In genomic region chr3:56694852-56695563, GRCh38 we compare ENCODE assay signal across 14 cellular contexts. TPM values are rescaled to one million over a fixed set of nuclear protein-coding genes. Genes with fewer than 3 reads are reported as not detected.
DNase-seq lines count a peak whose midpoint lies in the region; ATAC-seq lines count a peak whose summit lies in the region.
"Had no signal": no experiment of that assay in that cellular context is flagged by ENCODE, and none has a peak within 500 bp of the region (broad histone marks: within the 10 kb centered on the region; RNA-seq: fewer than 3 reads in every experiment).

No MANE protein-coding gene starts in this region.

- ATAC-seq in left ventricle myocardium superior (peak; percentile 41), HG02885 (IDR thresholded peaks at IDR 0.05; ENCODE audit: poor library complexity, unreplicated experiment) (no peak)
- peak; percentile 78 for ATAC-seq in central memory CD8-positive, alpha-beta T cell (replicated peaks; ENCODE audit: extremely low read depth, poor library complexity, severe bottlenecking)

- no peaks in the 10 kb centered on the region for H3K9me3 Mint-ChIP-seq in central memory CD8-positive, alpha-beta T cell

- intact Hi-C loops in left ventricle myocardium superior (cut with micrococcal nuclease): no loop called here
- intact Hi-C loops in cardiac septum (cut with DNase I): no loop called here

- H4K8ac ChIP-seq in mesendoderm (ENCODE audit: low read depth, low read length): no peak overlapping the region

- no peak overlapping the region for H3K9ac ChIP-seq in mesendoderm (ENCODE audit: low read length)

- H3K56ac ChIP-seq in mesendoderm (ENCODE audit: low read length): no peak overlapping the region

- H2BK15ac ChIP-seq in mesendoderm (replicated peaks; ENCODE audit: low read depth): no peak overlapping the region

- no peak for DNase-seq in left ventricle myocardium superior
- DNase-seq in cardiac septum (ENCODE audit: low spot score): no peak
- DNase-seq in OCI-M1 (lab: John Stamatoyannopoulos, UW): peak; percentile 8
- no peak for DNase-seq in central memory CD8-positive, alpha-beta T cell (ENCODE audit: low spot score in 2 of 2)
- DNase-seq in superior temporal gyrus (ENCODE audit: extremely low spot score): peak; percentile 45
- DNase-seq in NCI-H446 (lab: John Stamatoyannopoulos, UW): no peak
- no peak for DNase-seq in mesendoderm
- DNase-seq: activated CD4-positive, alpha-beta T cell treated with anti-CD3 and anti-CD28 coated beads, Interleukin-2, amount 50 U/mL, for 4 hours; amygdala; DMS79 treated with DMSO at 0.1 percent for 48 hours; left cardiac atrium; NCI-H1105; stimulated activated CD8-positive, alpha-beta memory T cell treated with anti-CD3 and anti-CD28 coated beads, Interleukin-4, amount 100 ng/mL, for 48 hours had no signal

- H3K18ac ChIP-seq in mesendoderm (ENCODE audit: low read length): no peak overlapping the region

- no peaks in the 10 kb centered on the region for H3K36me3 ChIP-seq in mesendoderm (ENCODE audit: control insufficient read depth, insufficient read depth, low read length)

- 100% methylated on average over 2 of the region's 4 CpGs for WGBS in mesendoderm (ENCODE audit: extremely low coverage, insufficient coverage, low lambda C conversion rate)

- peaks cover 44% of the 10 kb centered on the region for H3K4me1 Mint-ChIP-seq in central memory CD8-positive, alpha-beta T cell

- no peak overlapping the region for H3K23ac ChIP-seq in mesendoderm (ENCODE audit: low read length)

- no peak overlapping the region for H3K4me2 ChIP-seq in mesendoderm (ENCODE audit: low read length)

- no peaks in the 10 kb centered on the region for H3K27me3 Mint-ChIP-seq in central memory CD8-positive, alpha-beta T cell

- H3K4ac ChIP-seq in mesendoderm (ENCODE audit: low read depth, low read length): no peak overlapping the region

- no peak overlapping the region for H2BK120ac ChIP-seq in mesendoderm (ENCODE audit: low read depth, low read length)

- no peaks in the 10 kb centered on the region for H3K4me1 ChIP-seq in mesendoderm (ENCODE audit: control insufficient read depth, low read depth, low read length)

- no peaks in the 10 kb centered on the region for H3K79me1 ChIP-seq in mesendoderm (ENCODE audit: low read length)

- peaks cover 8% of the 10 kb centered on the region for H3K36me3 Mint-ChIP-seq in central memory CD8-positive, alpha-beta T cell (ENCODE audit: insufficient read depth)

- no peaks in the 10 kb centered on the region for H3K27me3 ChIP-seq in mesendoderm (ENCODE audit: insufficient read depth, low read length, poor library complexity)

- no peak overlapping the region for H3K4me3 ChIP-seq in mesendoderm (ENCODE audit: low read length)

- H3K4me3 Mint-ChIP-seq in central memory CD8-positive, alpha-beta T cell: peak overlapping the region; percentile 26

- no peak overlapping the region for H3K27ac ChIP-seq in mesendoderm (ENCODE audit: low read depth, low read length)

- H4K5ac ChIP-seq in mesendoderm (ENCODE audit: low read length): no peak overlapping the region

- no peaks in the 10 kb centered on the region for H3K79me2 ChIP-seq in mesendoderm (ENCODE audit: control insufficient read depth, insufficient read depth, low read length)

- H3K27ac Mint-ChIP-seq in central memory CD8-positive, alpha-beta T cell (ENCODE audit: low read depth): peak overlapping the region; percentile 87

- H2AK5ac ChIP-seq in mesendoderm (ENCODE audit: low read length): no peak overlapping the region

- no peak overlapping the region for H2BK5ac ChIP-seq in mesendoderm (ENCODE audit: low read length)

RNA-seq across cellular contexts. Expression of gene TASOR, which starts 11.9 kb away (rescaled TPM):
- total RNA-seq in left ventricle myocardium superior: 23.2 TPM
- total RNA-seq in cardiac septum: 29.0 TPM
- polyA plus RNA-seq in mesendoderm (2013, experiment 1 of 2): 20.5 TPM
- 20.6 TPM for polyA plus RNA-seq in mesendoderm (2013, experiment 2 of 2)

Comparison
In these comparisons a context has a peak if more than half of its experiments do, and no peak if none do; other contexts are left out.
1. DNase-seq: peak in OCI-M1 (single experiment) and superior temporal gyrus (single experiment); none in left ventricle myocardium superior (single experiment), cardiac septum (single experiment), central memory CD8-positive, alpha-beta T cell (0 of 2), NCI-H446 (0 of 2) and mesendoderm (single experiment).